1 cellular context compared by ENCODE assay signal in the genomic region with DNA sequence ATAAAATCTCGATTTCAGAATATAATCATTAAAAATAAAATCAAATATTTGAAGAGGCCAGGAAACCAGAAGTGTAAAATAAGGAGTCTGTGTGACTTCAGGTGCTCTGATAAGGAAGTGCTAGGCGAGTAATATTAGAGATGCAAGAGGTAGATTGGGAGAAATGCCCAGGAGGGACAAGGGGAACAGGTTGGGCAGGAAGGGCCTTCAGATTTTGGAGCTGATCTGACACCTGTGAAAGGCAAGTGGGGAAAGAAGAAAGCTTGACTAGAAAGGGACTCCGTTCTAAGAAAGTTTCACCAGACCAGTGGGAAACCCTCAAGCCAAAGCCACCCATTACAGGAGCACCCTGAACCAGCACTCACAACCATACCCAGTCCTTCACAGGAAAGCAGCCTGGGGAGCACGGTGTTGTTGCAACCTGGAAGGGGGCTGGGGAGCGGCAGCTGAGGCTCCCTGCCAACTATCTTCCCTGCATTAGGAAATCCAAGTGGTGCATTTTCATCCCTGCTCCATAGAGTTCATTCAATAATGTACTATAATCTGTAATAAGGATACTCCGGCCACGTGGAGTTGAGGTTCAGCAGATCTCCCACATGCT.
TF ChIP-seq lines count a peak whose summit lies in the region.

No MANE protein-coding gene starts in this region.

TF ChIP-seq in HepG2, 621 proteins besides CTCF, POLR2A, EP300 and RAD21:
- TF ChIP-seq CBX1 (IDR thresholded peaks at IDR 0.05; ENCODE audit: low read depth) (no peak), ZNF607 (CRISPR knock-in tag; IDR thresholded peaks at IDR 0.05; ENCODE audit: borderline replicate concordance) (no peak), TOPORS (CRISPR knock-in tag; IDR thresholded peaks at IDR 0.05) (no peak), CBX5 (CRISPR knock-in tag; IDR thresholded peaks at IDR 0.05; ENCODE audit: borderline replicate concordance) (no peak), PCBP2 (optimal IDR thresholded peaks at IDR 0.05; ENCODE audit: low read depth, low read length, poor library complexity, severe bottlenecking) (no peak), ZBTB38 (CRISPR knock-in tag; IDR thresholded peaks at IDR 0.05) (no peak), ZNF17 (CRISPR knock-in tag; IDR thresholded peaks at IDR 0.05) (no peak), HNF4A (CRISPR knock-in tag; IDR thresholded peaks at IDR 0.05) (no peak), KLF9 (CRISPR knock-in tag; IDR thresholded peaks at IDR 0.05; ENCODE audit: low read depth) (no peak), TEAD3 (CRISPR knock-in tag; optimal IDR thresholded peaks at IDR 0.05; ENCODE audit: borderline replicate concordance) (no peak), HNRNPL (IDR thresholded peaks at IDR 0.05; ENCODE audit: low read depth, low read length) (no peak), ZNF674 (CRISPR knock-in tag; IDR thresholded peaks at IDR 0.05; ENCODE audit: low read depth) (no peak), SSRP1 (CRISPR knock-in tag; IDR thresholded peaks at IDR 0.05) (no peak), FOXC1 (CRISPR knock-in tag; IDR thresholded peaks at IDR 0.05; ENCODE audit: borderline replicate concordance) (no peak), GLMP (CRISPR knock-in tag; IDR thresholded peaks at IDR 0.05; ENCODE audit: borderline replicate concordance) (no peak), SRY (CRISPR knock-in tag; IDR thresholded peaks at IDR 0.05) (no peak), ATF3 (CRISPR knock-in tag; IDR thresholded peaks at IDR 0.05) (no peak), ZFP36L2 (CRISPR knock-in tag; IDR thresholded peaks at IDR 0.05) (no peak)
- TF ChIP-seq, protein P1, sequence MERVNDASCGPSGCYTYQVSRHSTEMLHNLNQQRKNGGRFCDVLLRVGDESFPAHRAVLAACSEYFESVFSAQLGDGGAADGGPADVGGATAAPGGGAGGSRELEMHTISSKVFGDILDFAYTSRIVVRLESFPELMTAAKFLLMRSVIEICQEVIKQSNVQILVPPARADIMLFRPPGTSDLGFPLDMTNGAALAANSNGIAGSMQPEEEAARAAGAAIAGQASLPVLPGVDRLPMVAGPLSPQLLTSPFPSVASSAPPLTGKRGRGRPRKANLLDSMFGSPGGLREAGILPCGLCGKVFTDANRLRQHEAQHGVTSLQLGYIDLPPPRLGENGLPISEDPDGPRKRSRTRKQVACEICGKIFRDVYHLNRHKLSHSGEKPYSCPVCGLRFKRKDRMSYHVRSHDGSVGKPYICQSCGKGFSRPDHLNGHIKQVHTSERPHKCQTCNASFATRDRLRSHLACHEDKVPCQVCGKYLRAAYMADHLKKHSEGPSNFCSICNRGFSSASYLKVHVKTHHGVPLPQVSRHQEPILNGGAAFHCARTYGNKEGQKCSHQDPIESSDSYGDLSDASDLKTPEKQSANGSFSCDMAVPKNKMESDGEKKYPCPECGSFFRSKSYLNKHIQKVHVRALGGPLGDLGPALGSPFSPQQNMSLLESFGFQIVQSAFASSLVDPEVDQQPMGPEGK (CRISPR knock-in tag; IDR thresholded peaks at IDR 0.05): no peak
- TF ChIP-seq, protein P2, sequence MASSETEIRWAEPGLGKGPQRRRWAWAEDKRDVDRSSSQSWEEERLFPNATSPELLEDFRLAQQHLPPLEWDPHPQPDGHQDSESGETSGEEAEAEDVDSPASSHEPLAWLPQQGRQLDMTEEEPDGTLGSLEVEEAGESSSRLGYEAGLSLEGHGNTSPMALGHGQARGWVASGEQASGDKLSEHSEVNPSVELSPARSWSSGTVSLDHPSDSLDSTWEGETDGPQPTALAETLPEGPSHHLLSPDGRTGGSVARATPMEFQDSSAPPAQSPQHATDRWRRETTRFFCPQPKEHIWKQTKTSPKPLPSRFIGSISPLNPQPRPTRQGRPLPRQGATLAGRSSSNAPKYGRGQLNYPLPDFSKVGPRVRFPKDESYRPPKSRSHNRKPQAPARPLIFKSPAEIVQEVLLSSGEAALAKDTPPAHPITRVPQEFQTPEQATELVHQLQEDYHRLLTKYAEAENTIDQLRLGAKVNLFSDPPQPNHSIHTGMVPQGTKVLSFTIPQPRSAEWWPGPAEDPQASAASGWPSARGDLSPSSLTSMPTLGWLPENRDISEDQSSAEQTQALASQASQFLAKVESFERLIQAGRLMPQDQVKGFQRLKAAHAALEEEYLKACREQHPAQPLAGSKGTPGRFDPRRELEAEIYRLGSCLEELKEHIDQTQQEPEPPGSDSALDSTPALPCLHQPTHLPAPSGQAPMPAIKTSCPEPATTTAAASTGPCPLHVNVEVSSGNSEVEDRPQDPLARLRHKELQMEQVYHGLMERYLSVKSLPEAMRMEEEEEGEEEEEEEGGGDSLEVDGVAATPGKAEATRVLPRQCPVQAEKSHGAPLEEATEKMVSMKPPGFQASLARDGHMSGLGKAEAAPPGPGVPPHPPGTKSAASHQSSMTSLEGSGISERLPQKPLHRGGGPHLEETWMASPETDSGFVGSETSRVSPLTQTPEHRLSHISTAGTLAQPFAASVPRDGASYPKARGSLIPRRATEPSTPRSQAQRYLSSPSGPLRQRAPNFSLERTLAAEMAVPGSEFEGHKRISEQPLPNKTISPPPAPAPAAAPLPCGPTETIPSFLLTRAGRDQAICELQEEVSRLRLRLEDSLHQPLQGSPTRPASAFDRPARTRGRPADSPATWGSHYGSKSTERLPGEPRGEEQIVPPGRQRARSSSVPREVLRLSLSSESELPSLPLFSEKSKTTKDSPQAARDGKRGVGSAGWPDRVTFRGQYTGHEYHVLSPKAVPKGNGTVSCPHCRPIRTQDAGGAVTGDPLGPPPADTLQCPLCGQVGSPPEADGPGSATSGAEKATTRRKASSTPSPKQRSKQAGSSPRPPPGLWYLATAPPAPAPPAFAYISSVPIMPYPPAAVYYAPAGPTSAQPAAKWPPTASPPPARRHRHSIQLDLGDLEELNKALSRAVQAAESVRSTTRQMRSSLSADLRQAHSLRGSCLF (CRISPR knock-in tag; IDR thresholded peaks at IDR 0.05; ENCODE audit: borderline replicate concordance): no peak
TF ChIP-seq in HepG2: peak in this region for 0.
